17 cellular contexts compared by ENCODE assay signal in genomic region chrX:135327299-135327698, GRCh38. TPM values are rescaled to one million over a fixed set of nuclear protein-coding genes. Genes with fewer than 3 reads are reported as not detected.
DNase-seq lines count a peak whose midpoint lies in the region; ATAC-seq, FAIRE-seq and TF ChIP-seq lines count a peak whose summit lies in the region.
"Had no signal": no experiment of that assay in that cellular context is flagged by ENCODE, and none has a peak within 500 bp of the region (broad histone marks: within the 10 kb centered on the region; RNA-seq: fewer than 3 reads in every experiment).

No MANE protein-coding gene starts in this region.

- H3K27me3 ChIP-seq in lower lobe of right lung (ENCODE audit: low read depth) (no peaks in the 10 kb centered on the region), SJCRH30 (no peaks in the 10 kb centered on the region)

- H3K9me3 ChIP-seq in lower lobe of right lung (no peaks in the 10 kb centered on the region), SJCRH30 (replicated peaks) (no peaks in the 10 kb centered on the region)

- CTCF ChIA-PET in AG04449 (lab: Yijun Ruan, JAX) = interaction anchor here (1.2 to 1.5 kb wide), 3 partner anchors 9 to 14 kb away, joined by 3 to 8 read pairs (median 6); no protein-coding TSS in a partner anchor

- DNase-seq in AG04449 (ENCODE audit: low read depth, low spot score) (peak; percentile 59), HK-2 (ENCODE audit: unreplicated experiment) (peak; percentile 1), astrocyte of the spinal cord (ENCODE audit: low read depth, low spot score) (peak; percentile 86), iris pigment epithelial cell (ENCODE audit: low read depth) (peak; percentile 87), lower lobe of right lung (no peak), SJCRH30 (no peak), GM19239 (ENCODE audit: insufficient read length, low spot score) (no peak)
- DNase-seq: activated CD4-positive, alpha-beta T cell treated with anti-CD3 and anti-CD28 coated beads for 48 hours; activated effector memory CD4-positive, alpha-beta T cell treated with Interleukin-2 at 50 U/mL for 16 hours; GF-D8; head of caudate nucleus; NCI-H187 treated with DMSO at 0.1 percent for 48 hours; occipital lobe had no signal

- intact Hi-C loops in lower lobe of right lung (cut with DNase I) = no loop called here

- no peak for FAIRE-seq in GM19239 (lab: Jason Lieb, UNC)
- FAIRE-seq: colon had no signal

- no peak overlapping the region for H3K4me3 ChIP-seq in AG04449 (ENCODE audit: low read depth, low read length)
- no peak overlapping the region for H3K4me3 ChIP-seq in astrocyte of the spinal cord (ENCODE audit: low read depth, low read length)
- H3K4me3 ChIP-seq in lower lobe of right lung = no peak overlapping the region
- no peak overlapping the region for H3K4me3 ChIP-seq in SJCRH30
- H3K4me3 ChIP-seq: BLaER1 had no signal

- TF ChIP-seq CTCF in AG04449 (IDR thresholded peaks at IDR 0.05; ENCODE audit: insufficient read depth, low read length, missing control alignments) (peak; percentile 3), astrocyte of the spinal cord (IDR thresholded peaks at IDR 0.05; ENCODE audit: low read depth, low read length) (no peak), lower lobe of right lung (IDR thresholded peaks at IDR 0.05) (no peak)

- in situ Hi-C loops in astrocyte of the spinal cord (cut with HindIII; ENCODE audit: low sequenced_read_pairs) = no loop called here

- H3K4me1 ChIP-seq in lower lobe of right lung (no peaks in the 10 kb centered on the region), SJCRH30 (no peaks in the 10 kb centered on the region)
- H3K4me1 ChIP-seq: BLaER1 had no signal

- H3K36me3 ChIP-seq in lower lobe of right lung (no peaks in the 10 kb centered on the region), SJCRH30 (no peaks in the 10 kb centered on the region)

- POLR2A ChIA-PET in AG04449 (lab: Yijun Ruan, JAX) = no interaction called here

- no peak overlapping the region for H3K27ac ChIP-seq in lower lobe of right lung
- no peak overlapping the region for H3K27ac ChIP-seq in SJCRH30
- H3K27ac ChIP-seq: BLaER1 had no signal

- ATAC-seq in HG02970 (IDR thresholded peaks at IDR 0.05; ENCODE audit: low FRiP score, unreplicated experiment) (no peak), lower lobe of right lung (no peak)

RNA-seq across cellular contexts. Expression of gene ZNF75D, which starts 16.6 kb away (rescaled TPM):
- 10.3 TPM for total RNA-seq in lower lobe of right lung
- total RNA-seq in SJCRH30 (2014; rRNA removed; shearing (Covaris generic)) = 9.6 and 11.0 TPM in 2 replicates

RNA-seq across cellular contexts. Expression of gene ZNF449, which starts 17.3 kb away (rescaled TPM):
- total RNA-seq in lower lobe of right lung = 5.1 TPM
- total RNA-seq in SJCRH30 (2014; rRNA removed; shearing (Covaris generic)) = 5.5 and 7.4 TPM in 2 replicates

RNA-seq across cellular contexts. Expression of gene ETDC, which starts 18.0 kb away (rescaled TPM):
- not detected for total RNA-seq in lower lobe of right lung
- not detected in 2 replicates for total RNA-seq in SJCRH30 (2014; rRNA removed; shearing (Covaris generic))
- total RNA-seq: occipital lobe; T-helper 1 cell treated with Interleukin-12 subunit alpha and Interleukin-12 subunit beta and Interleukin-4 antibody, amounts not matched to agents 30 ng/mL and 1 ng/mL, for 36 hours had no signal

Comparison
In these comparisons a context has a peak if more than half of its experiments do, and no peak if none do; other contexts are left out.
1. DNase-seq: peak in AG04449 (single experiment), HK-2 (single experiment), astrocyte of the spinal cord (single experiment) and iris pigment epithelial cell (single experiment); none in lower lobe of right lung (single experiment), SJCRH30 (0 of 2) and GM19239 (single experiment).